Comparison of ENCODE assay signal across 8 cellular contexts in the genomic region with DNA sequence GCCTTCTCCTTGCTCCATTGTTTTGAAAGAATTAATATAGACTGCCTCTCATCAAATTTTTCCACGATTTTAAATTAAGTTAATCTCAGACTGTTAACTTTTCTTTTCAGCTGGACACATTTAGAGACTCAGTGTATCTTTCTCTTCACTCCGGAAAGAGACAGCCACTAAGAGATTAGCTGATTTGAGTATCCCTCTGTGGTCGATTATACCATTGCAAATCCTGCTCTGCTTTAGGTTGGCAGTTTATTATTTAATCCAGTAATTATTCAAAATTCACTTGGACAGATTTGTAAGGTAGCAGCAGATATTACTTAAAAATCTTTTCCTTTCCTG. TPM values are rescaled to one million over a fixed set of nuclear protein-coding genes. Genes with fewer than 3 reads are reported as not detected.
DNase-seq lines count a peak whose midpoint lies in the region; ATAC-seq and TF ChIP-seq lines count a peak whose summit lies in the region.

No MANE protein-coding gene starts in this region.

- H4K20me1 ChIP-seq in PC-3 (ENCODE audit: low read length): peaks cover 23% of the 10 kb centered on the region; the same call in 1 of the 2 replicates

- H3F3A ChIP-seq in PC-3 (ENCODE audit: low read length, unreplicated experiment): no peaks in the 10 kb centered on the region

- TSS peak; percentile 82 for BruUV-seq in PC-3 (replicated peaks; lab: Mats Ljungman, UMichigan)

- TF ChIP-seq CTCF in PC-3 (conservative IDR thresholded peaks at IDR 0.05; ENCODE audit: low read depth, low read length): no peak
- no peak for TF ChIP-seq CTCF in epithelial cell of esophagus (IDR thresholded peaks at IDR 0.05; ENCODE audit: insufficient read depth, low read depth, low read length, missing control alignments)
- TF ChIP-seq CTCF in parathyroid adenoma (IDR thresholded peaks at IDR 0.05): no peak

- H3K4me3 ChIP-seq in PC-3 (ENCODE audit: low read length) (peak overlapping the region; percentile 91), epithelial cell of esophagus (ENCODE audit: low read length) (peak overlapping the region; percentile 83), parathyroid adenoma (ENCODE audit: low read depth, low read length) (peak overlapping the region; percentile 95)

- no peak for ATAC-seq in PC-3
- ATAC-seq in GM18873 (IDR thresholded peaks at IDR 0.05; ENCODE audit: low FRiP score, unreplicated experiment): no peak
- no peak for ATAC-seq in left lobe of liver

- H3K79me2 ChIP-seq in PC-3 (ENCODE audit: low read length): peaks cover 50% of the 10 kb centered on the region
- peaks cover 4% of the 10 kb centered on the region for H3K79me2 ChIP-seq in parathyroid adenoma

- CTCF ChIA-PET in PC-3 (lab: Charles Lee): no interaction called here

- DNase-seq in PC-3: no peak
- no peak for DNase-seq in epithelial cell of esophagus (ENCODE audit: low read depth)
- no peak for DNase-seq in left lobe of liver (ENCODE audit: low spot score)
- DNase-seq in NCI-H146 treated with DMSO at 0.1 percent for 48 hours (lab: John Stamatoyannopoulos, UW; ENCODE audit: unreplicated experiment): no peak
- DNase-seq in SHP77 (lab: John Stamatoyannopoulos, UW): no peak

- H3K9me3 ChIP-seq in ES-I3 (ENCODE audit: control insufficient read depth, insufficient read depth, low read length) (no peaks in the 10 kb centered on the region), PC-3 (ENCODE audit: low read length) (no peaks in the 10 kb centered on the region), parathyroid adenoma (ENCODE audit: control insufficient read depth, low read length) (no peaks in the 10 kb centered on the region)

- H3K36me3 ChIP-seq in ES-I3 (ENCODE audit: insufficient read depth, low read length) (no peaks in the 10 kb centered on the region), PC-3 (ENCODE audit: low read depth, low read length) (peaks cover 12% of the 10 kb centered on the region), parathyroid adenoma (ENCODE audit: control insufficient read depth, insufficient read depth, low read length) (no peaks in the 10 kb centered on the region)

- peak overlapping the region; percentile 96 for H3K4me2 ChIP-seq in PC-3 (ENCODE audit: low read length)
- H3K4me2 ChIP-seq in parathyroid adenoma (ENCODE audit: low read length): peak overlapping the region; percentile 86

- no peaks in the 10 kb centered on the region for H3K4me1 ChIP-seq in ES-I3 (ENCODE audit: insufficient read depth, low read length)
- H3K4me1 ChIP-seq in PC-3 (ENCODE audit: insufficient read depth, low read length): peaks cover 23% of the 10 kb centered on the region
- H3K4me1 ChIP-seq in parathyroid adenoma: no peaks in the 10 kb centered on the region

- H3K27me3 ChIP-seq in PC-3 (ENCODE audit: low read length) (no peaks in the 10 kb centered on the region), parathyroid adenoma (ENCODE audit: control insufficient read depth, insufficient read depth, low read length) (no peaks in the 10 kb centered on the region)

- intact Hi-C loops in PC-3 (cut with micrococcal nuclease): no loop called here

- no peaks in the 10 kb centered on the region for H3K9me2 ChIP-seq in PC-3 (replicated peaks; ENCODE audit: low read length)

- POLR2A ChIA-PET in PC-3 (lab: Charles Lee; ENCODE audit: unreplicated experiment): interaction anchor here (0.6 kb wide), 2 partner anchors 62 to 71 kb away, joined by 5 to 6 read pairs; no protein-coding TSS in a partner anchor

- H3K27ac ChIP-seq in PC-3 (ENCODE audit: low read length) (peak overlapping the region; percentile 71), parathyroid adenoma (peak overlapping the region; percentile 97)

- peak overlapping the region; percentile 80 for H3K9ac ChIP-seq in ES-I3 (ENCODE audit: low read depth, low read length)
- H3K9ac ChIP-seq in PC-3 (ENCODE audit: low read length): peak overlapping the region; percentile 90
- peak overlapping the region; percentile 91 for H3K9ac ChIP-seq in parathyroid adenoma

- H2AFZ ChIP-seq in PC-3 (ENCODE audit: low read length): peak overlapping the region; percentile 94
- peak overlapping the region; percentile 98 for H2AFZ ChIP-seq in parathyroid adenoma

RNA-seq across cellular contexts. Expression of a gene that starts 0.6 kb away (rescaled TPM):
- total RNA-seq in PC-3 (2014; rRNA removed): 167 and 226 TPM in 2 replicates
- 29.0 TPM for total RNA-seq in left lobe of liver

RNA-seq across cellular contexts. Expression of a gene that starts 29.2 kb away (rescaled TPM):
- 7.9 and 9.0 TPM in 2 replicates for total RNA-seq in PC-3 (2014; rRNA removed)
- total RNA-seq in left lobe of liver: 2.8 TPM

RNA-seq across cellular contexts. Expression of a gene that starts 48.0 kb away (rescaled TPM):
- total RNA-seq in PC-3 (2014; rRNA removed): 5.6 and 8.9 TPM in 2 replicates
- total RNA-seq in left lobe of liver: 7.5 TPM

RNA-seq across cellular contexts. Expression of a gene that starts 48.1 kb away (rescaled TPM):
- total RNA-seq in PC-3 (2014; rRNA removed) (9.1 and 14.6 TPM in 2 replicates), left lobe of liver (3.5 TPM)
